In genomic region chrX:130121505-130121800, GRCh38 we compare ENCODE assay signal across 10 cellular contexts. TPM values are rescaled to one million over a fixed set of nuclear protein-coding genes. Genes with fewer than 3 reads are reported as not detected.
DNase-seq lines count a peak whose midpoint lies in the region; ATAC-seq, FAIRE-seq and TF ChIP-seq lines count a peak whose summit lies in the region.
"Had no signal": no experiment of that assay in that cellular context is flagged by ENCODE, and none has a peak within 500 bp of the region (broad histone marks: within the 10 kb centered on the region; RNA-seq: fewer than 3 reads in every experiment).

No MANE protein-coding gene starts in this region.

- H2BK5ac ChIP-seq in mesenchymal stem cell (ENCODE audit: low read depth, low read length, poor library complexity, severe bottlenecking) = no peak overlapping the region

- FAIRE-seq in HepG2 (lab: Jason Lieb, UNC) = no peak

- H3K9me3 Mint-ChIP-seq in activated naive CD8-positive, alpha-beta T cell treated with anti-CD3 and anti-CD28 coated beads, Interleukin-2, amount 10 ng/mL, durations not matched to agents 7 days and 5 days = no peaks in the 10 kb centered on the region

- H3K4me1 ChIP-seq in HepG2 (ENCODE audit: insufficient read depth, low read length) (peaks cover 32% of the 10 kb centered on the region), right lobe of liver (no peaks in the 10 kb centered on the region), mesenchymal stem cell (ENCODE audit: control insufficient read depth, insufficient read depth, low read depth, low read length) (peaks cover 25% of the 10 kb centered on the region), upper lobe of left lung (peaks cover 0 to 19% (median 13%) of the 10 kb centered on the region in 4 donors), gastroesophageal sphincter (peaks cover 0 to 31% (median 0%) of the 10 kb centered on the region in 3 donors)

- TF ChIP-seq CTCF in HepG2 (CRISPR knock-in tag; IDR thresholded peaks at IDR 0.05) = no peak
- TF ChIP-seq CTCF in right lobe of liver (IDR thresholded peaks at IDR 0.05) = no peak
- no peak for TF ChIP-seq CTCF in upper lobe of left lung (IDR thresholded peaks at IDR 0.05)
- TF ChIP-seq CTCF in gastroesophageal sphincter (IDR thresholded peaks at IDR 0.05) = no peak

- H3K4me3 Mint-ChIP-seq in activated naive CD8-positive, alpha-beta T cell treated with anti-CD3 and anti-CD28 coated beads, Interleukin-2, amount 10 ng/mL, durations not matched to agents 7 days and 5 days = peak overlapping the region; percentile 68

- no peak overlapping the region for H3K4ac ChIP-seq in mesenchymal stem cell (ENCODE audit: low read depth in 1 of 2, low read length in 2 of 2)

- H3K27me3 Mint-ChIP-seq in activated naive CD8-positive, alpha-beta T cell treated with anti-CD3 and anti-CD28 coated beads, Interleukin-2, amount 10 ng/mL, durations not matched to agents 7 days and 5 days = no peaks in the 10 kb centered on the region

- TF ChIP-seq POLR2A in HepG2 (IDR thresholded peaks at IDR 0.05; ENCODE audit: insufficient read depth in 1 of 2, low read depth in 2 of 2, low read length in 2 of 2) (no peak), right lobe of liver (IDR thresholded peaks at IDR 0.05) (no peak), upper lobe of left lung (IDR thresholded peaks at IDR 0.05) (no peak), gastroesophageal sphincter (IDR thresholded peaks at IDR 0.05) (no peak)

- 100% methylated on average over 2 of the region's 13 CpGs for WGBS in HepG2 (ENCODE audit: low lambda C conversion rate)
- 71% methylated on average over 1 of the region's 13 CpGs for WGBS in right lobe of liver (ENCODE audit: insufficient coverage, low coverage, low lambda C conversion rate, missing lambda C conversion rate)
- 69% methylated on average over 5 of the region's 13 CpGs for WGBS in mesenchymal stem cell
- WGBS in upper lobe of left lung, 2 donors = 69% methylated on average over 13 of the region's 13 CpGs; no CpG with 5 or more reads in 1 of the 2 donors
- WGBS in gastroesophageal sphincter (ENCODE audit: low coverage in 1 of 2), 2 donors = no CpG with 5 or more reads among the region's 13 CpGs

- intact Hi-C loops in HepG2 (cut with micrococcal nuclease; ENCODE audit: unreplicated experiment) (no loop called here), right lobe of liver (cut with DNase I) (no loop called here)

- ATAC-seq in HepG2 = no peak
- no peak for ATAC-seq in right lobe of liver
- ATAC-seq in activated naive CD8-positive, alpha-beta T cell treated with anti-CD3 and anti-CD28 coated beads, Interleukin-2, amount 10 ng/mL, durations not matched to agents 7 days and 5 days (ENCODE audit: low read depth) = no peak
- no peak for ATAC-seq in upper lobe of left lung (ENCODE audit: low FRiP score in 2 of 2)
- ATAC-seq in GM21786 (IDR thresholded peaks at IDR 0.05; ENCODE audit: unreplicated experiment) = no peak
- no peak for ATAC-seq in gastroesophageal sphincter

- no peak overlapping the region for H3K23ac ChIP-seq in mesenchymal stem cell (ENCODE audit: low read length in 2 of 2)

- BruUV-seq in HepG2 (replicated peaks; lab: Mats Ljungman, UMichigan) = no TSS peak

- H3K36me3 ChIP-seq in HepG2 (replicated peaks in 1 of 2; ENCODE audit: control insufficient read depth in 1 of 2, insufficient read depth in 2 of 2, low read length in 2 of 2) (no peaks in the 10 kb centered on the region), right lobe of liver (no peaks in the 10 kb centered on the region), mesenchymal stem cell (ENCODE audit: control insufficient read depth in 1 of 2, insufficient read depth in 2 of 2, low read depth in 1 of 2, low read length in 2 of 2) (peaks cover under 1 to 10% of the 10 kb centered on the region in 2 experiments), upper lobe of left lung (no peaks in the 10 kb centered on the region), gastroesophageal sphincter (no peaks in the 10 kb centered on the region)

- no peak for TF ChIP-seq RAD21 in HepG2 (CRISPR knock-in tag; IDR thresholded peaks at IDR 0.05)

- H2AK5ac ChIP-seq in mesenchymal stem cell (ENCODE audit: low read length, severe bottlenecking) = no peak overlapping the region

- DNase-seq in HepG2 (ENCODE audit: low spot score) (no peak), right lobe of liver (no peak), mesenchymal stem cell (no peak), upper lobe of left lung (no peak), pons (ENCODE audit: low spot score) (no peak)
- no peak for DNase-seq in activated naive CD8-positive, alpha-beta T cell treated with anti-CD3 and anti-CD28 coated beads, Interleukin-2, amount 10 ng/mL, durations not matched to agents 7 days and 5 days
- DNase-seq: cerebellar nuclear complex, NCI-H1694 had no signal

- H3K4me3 ChIP-seq in HepG2 (replicated peaks in 1 of 3; ENCODE audit: insufficient read depth in 1 of 3, low read depth in 2 of 3, low read length in 3 of 3) (no peak overlapping the region), right lobe of liver (no peak overlapping the region), mesenchymal stem cell (ENCODE audit: insufficient read depth in 1 of 2, low read depth in 1 of 2, low read length in 2 of 2) (peak overlapping the region in 1 of 2 experiments; percentile 63), upper lobe of left lung (peak overlapping the region in 2 of 4 donors; percentile 31 to 48), gastroesophageal sphincter (peak overlapping the region in 1 of 2 donors; percentile 45)

- H2AFZ ChIP-seq in HepG2 (ENCODE audit: low read length) = no peak overlapping the region
- H2AFZ ChIP-seq in mesenchymal stem cell (ENCODE audit: low read depth, low read length) = no peak overlapping the region

- H3K14ac ChIP-seq in mesenchymal stem cell (ENCODE audit: low read length in 2 of 2) = no peak overlapping the region

- peak overlapping the region in 1 of 2 experiments; percentile 69 for H2BK12ac ChIP-seq in mesenchymal stem cell (ENCODE audit: low read length in 2 of 2)

- H2BK120ac ChIP-seq in mesenchymal stem cell (ENCODE audit: low read depth, low read length) = no peak overlapping the region

- H3K79me1 ChIP-seq in mesenchymal stem cell (replicated peaks; ENCODE audit: low read length, poor library complexity, severe bottlenecking) = peaks cover 1% of the 10 kb centered on the region

- CTCF ChIA-PET in HepG2 (lab: Yijun Ruan, JAX; ENCODE audit: low intra/inter-chr PET ratio, low total read pairs) = interaction anchor here (0.9 to 1.9 kb wide), 4 partner anchors 29 to 70 kb away, joined by 3 to 6 read pairs (median 4); no protein-coding TSS in a partner anchor

- peak overlapping the region; percentile 69 for H2BK15ac ChIP-seq in mesenchymal stem cell (ENCODE audit: low read depth, poor library complexity, severe bottlenecking)

- peak overlapping the region; percentile 49 for H4K8ac ChIP-seq in mesenchymal stem cell (ENCODE audit: low read length)

- no peak overlapping the region for H3K27ac Mint-ChIP-seq in activated naive CD8-positive, alpha-beta T cell treated with anti-CD3 and anti-CD28 coated beads, Interleukin-2, amount 10 ng/mL, durations not matched to agents 7 days and 5 days

- in situ Hi-C loops in HepG2 (cut with HindIII; ENCODE audit: extremely low pct_ligation_motif_present, low pct_unique_long_range_greater_than_20kb) = no loop called here

- POLR2A ChIA-PET in HepG2 (lab: Yijun Ruan, JAX) = no interaction called here
- POLR2A ChIA-PET in activated naive CD8-positive, alpha-beta T cell treated with anti-CD3 and anti-CD28 coated beads, Interleukin-2, amount 10 ng/mL, durations not matched to agents 7 days and 5 days (lab: Charles Lee) = interaction anchor here (0.7 to 3.1 kb wide), 2 partner anchors 9 to 40 kb away, joined by 4 to 27 read pairs; no protein-coding TSS in a partner anchor

- no peaks in the 10 kb centered on the region for H3K79me2 ChIP-seq in HepG2 (ENCODE audit: insufficient read depth, low read length)

- H3K4me2 ChIP-seq in HepG2 (ENCODE audit: low read depth, low read length) (no peak overlapping the region), mesenchymal stem cell (ENCODE audit: low read length, poor library complexity, severe bottlenecking) (no peak overlapping the region)

- H3K27me3 ChIP-seq in HepG2 (ENCODE audit: control insufficient read depth in 1 of 2, insufficient read depth in 2 of 2, low read length in 2 of 2) (no peaks in the 10 kb centered on the region), right lobe of liver (no peaks in the 10 kb centered on the region), mesenchymal stem cell (ENCODE audit: control insufficient read depth in 1 of 2, insufficient read depth in 1 of 2, low read length in 2 of 2) (peaks cover 0 to 16% of the 10 kb centered on the region in 2 experiments), upper lobe of left lung (no peaks in the 10 kb centered on the region), gastroesophageal sphincter (no peaks in the 10 kb centered on the region)

- H3K9me3 ChIP-seq in HepG2 (ENCODE audit: low read length) (no peaks in the 10 kb centered on the region), right lobe of liver (no peaks in the 10 kb centered on the region), mesenchymal stem cell (ENCODE audit: control insufficient read depth, low read length) (no peaks in the 10 kb centered on the region), upper lobe of left lung (no peaks in the 10 kb centered on the region), gastroesophageal sphincter (no peaks in the 10 kb centered on the region)

- peaks cover 12% of the 10 kb centered on the region for H3K4me1 Mint-ChIP-seq in activated naive CD8-positive, alpha-beta T cell treated with anti-CD3 and anti-CD28 coated beads, Interleukin-2, amount 10 ng/mL, durations not matched to agents 7 days and 5 days

- H3K27ac ChIP-seq in HepG2 (ENCODE audit: extremely low read length, insufficient read depth, low read length) = no peak overlapping the region
- H3K27ac ChIP-seq in right lobe of liver = no peak overlapping the region
- H3K27ac ChIP-seq in mesenchymal stem cell (ENCODE audit: low read length, poor library complexity, severe bottlenecking) = no peak overlapping the region
- peak overlapping the region in 3 of 4 donors; percentile 64 to 88 (median 80) for H3K27ac ChIP-seq in upper lobe of left lung
- peak overlapping the region in 2 of 4 donors; percentile 79 for H3K27ac ChIP-seq in gastroesophageal sphincter

- H3K9ac ChIP-seq in HepG2 (ENCODE audit: insufficient read depth, low read depth, low read length) (no peak overlapping the region), mesenchymal stem cell (ENCODE audit: low read length) (peak overlapping the region; percentile 74)

- H3K18ac ChIP-seq in mesenchymal stem cell (ENCODE audit: low read depth in 1 of 2, low read length in 2 of 2) = peak overlapping the region; percentile 0 to 12

- no peak for TF ChIP-seq EP300 in HepG2 (IDR thresholded peaks at IDR 0.05; ENCODE audit: low read depth in 2 of 2, low read length in 2 of 2)
- TF ChIP-seq EP300 in HepG2 (CRISPR knock-in tag; IDR thresholded peaks at IDR 0.05; ENCODE audit: borderline replicate concordance) = no peak
- no peak for TF ChIP-seq EP300 in upper lobe of left lung (IDR thresholded peaks at IDR 0.05)
- TF ChIP-seq EP300 in gastroesophageal sphincter (IDR thresholded peaks at IDR 0.05) = no peak

- no peaks in the 10 kb centered on the region for H4K20me1 ChIP-seq in HepG2 (ENCODE audit: insufficient read depth, low read length)

- H4K91ac ChIP-seq in mesenchymal stem cell (ENCODE audit: low read length) = no peak overlapping the region

- peaks cover 6% of the 10 kb centered on the region for H3K36me3 Mint-ChIP-seq in activated naive CD8-positive, alpha-beta T cell treated with anti-CD3 and anti-CD28 coated beads, Interleukin-2, amount 10 ng/mL, durations not matched to agents 7 days and 5 days

RNA-seq across cellular contexts. Expression of gene ELF4, which starts 11.2 kb away (rescaled TPM):
- total RNA-seq in HepG2 (2016; rRNA removed; fragmentation: Illumina TruSeq; extraction: Trizol) = 1.3 and 1.5 TPM in 2 replicates
- 0.35 and 1.0 TPM in 2 replicates for total RNA-seq in HepG2 (2016; cell fraction: cytosol; rRNA removed; fragmentation: Illumina TruSeq; extraction: Trizol; ENCODE audit: low read depth)
- 1.3 and 1.4 TPM in 2 replicates for total RNA-seq in HepG2 (2016; cell fraction: insoluble cytoplasmic fraction; rRNA removed; fragmentation: Illumina TruSeq; extraction: Trizol)
- 1.5 and 2.0 TPM in 2 replicates for total RNA-seq in HepG2 (2016; cell fraction: membrane; rRNA removed; fragmentation: Illumina TruSeq; extraction: Trizol)
- 1.0 and 1.5 TPM in 2 replicates for total RNA-seq in HepG2 (2016; cell fraction: nucleus; rRNA removed; fragmentation: Illumina TruSeq; extraction: Trizol)
- 2.6 and 3.2 TPM in 2 replicates for polyA plus RNA-seq in HepG2 (2011; rRNA removed)
- polyA plus RNA-seq in HepG2 (2011; cell fraction: cytosol; rRNA removed) = 2.6 and 2.7 TPM in 2 replicates
- 2.5 and 2.8 TPM in 2 replicates for polyA plus RNA-seq in HepG2 (2011; cell fraction: nucleus; rRNA removed)
- 3.9 and 4.2 TPM in 2 replicates for polyA plus RNA-seq in HepG2 (2012)
- polyA plus RNA-seq in HepG2 (2016; cell fraction: cytosol; fragmentation: Illumina TruSeq; extraction: Trizol; ENCODE audit: low read depth) = 0.44 and 0.53 TPM in 2 replicates
- polyA plus RNA-seq in HepG2 (2016; cell fraction: insoluble cytoplasmic fraction; fragmentation: Illumina TruSeq; extraction: Trizol; ENCODE audit: low read depth) = 1.6 and 1.9 TPM in 2 replicates
- polyA plus RNA-seq in HepG2 (2016; cell fraction: membrane; fragmentation: Illumina TruSeq; extraction: Trizol; ENCODE audit: low read depth) = 1.7 and 2.0 TPM in 2 replicates
- polyA plus RNA-seq in HepG2 (2016; cell fraction: nucleus; fragmentation: Illumina TruSeq; extraction: Trizol; ENCODE audit: insufficient read depth, low read depth) = 1.9 and 2.0 TPM in 2 replicates
- 10.0 and 60.2 TPM in 2 replicates for polyA minus RNA-seq in HepG2 (2011; rRNA and poly(A)+ RNA removed; ENCODE audit: low replicate concordance)
- polyA minus RNA-seq in HepG2 (2011; cell fraction: cytosol; rRNA and poly(A)+ RNA removed) = 3.6 and 4.7 TPM in 2 replicates
- polyA minus RNA-seq in HepG2 (2011; cell fraction: nucleus; rRNA and poly(A)+ RNA removed) = 1.4 and 1.6 TPM in 2 replicates
- 1 to 10 TPM in 5 of 6 experiments, under 1 TPM in 1; 0.80 to 2.8 (median 1.6) TPM for total RNA-seq in right lobe of liver
- total RNA-seq in activated naive CD8-positive, alpha-beta T cell treated with anti-CD3 and anti-CD28 coated beads, Interleukin-2, amount 10 ng/mL, durations not matched to agents 7 days and 5 days = 10 to 100 TPM; 38.4 to 41.0 TPM
- 21.0 TPM for polyA plus RNA-seq in mesenchymal stem cell (2013, experiment 1 of 2)
- polyA plus RNA-seq in mesenchymal stem cell (2013, experiment 2 of 2) = 20.8 TPM
- 10 to 100 TPM; 13.6 to 31.0 (median 21.9) TPM for total RNA-seq in upper lobe of left lung
- 1 to 10 TPM; 4.5 to 9.5 (median 7.5) TPM for total RNA-seq in gastroesophageal sphincter

RNA-seq across cellular contexts. Expression of gene AIFM1, which starts 44.2 kb away (rescaled TPM):
- total RNA-seq in HepG2 (2016; rRNA removed; fragmentation: Illumina TruSeq; extraction: Trizol) (46.9 and 69.3 TPM in 2 replicates), right lobe of liver (10 to 100 TPM; 63.4 to 90.0 (median 76.7) TPM), upper lobe of left lung (10 to 100 TPM; 14.1 to 29.5 (median 21.9) TPM), gastroesophageal sphincter (10 to 100 TPM; 14.0 to 25.5 (median 16.9) TPM)
- total RNA-seq in HepG2 (2016; cell fraction: cytosol; rRNA removed; fragmentation: Illumina TruSeq; extraction: Trizol; ENCODE audit: low read depth) = 12.3 and 17.1 TPM in 2 replicates
- 48.7 and 65.5 TPM in 2 replicates for total RNA-seq in HepG2 (2016; cell fraction: insoluble cytoplasmic fraction; rRNA removed; fragmentation: Illumina TruSeq; extraction: Trizol)
- 23.7 and 29.4 TPM in 2 replicates for total RNA-seq in HepG2 (2016; cell fraction: membrane; rRNA removed; fragmentation: Illumina TruSeq; extraction: Trizol)
- total RNA-seq in HepG2 (2016; cell fraction: nucleus; rRNA removed; fragmentation: Illumina TruSeq; extraction: Trizol) = 47.2 and 56.1 TPM in 2 replicates
- polyA plus RNA-seq in HepG2 (2011; rRNA removed) = 35.0 and 42.8 TPM in 2 replicates
- 37.1 and 44.4 TPM in 2 replicates for polyA plus RNA-seq in HepG2 (2011; cell fraction: cytosol; rRNA removed)
- polyA plus RNA-seq in HepG2 (2011; cell fraction: nucleus; rRNA removed) = 11.8 and 14.9 TPM in 2 replicates
- 35.1 and 40.3 TPM in 2 replicates for polyA plus RNA-seq in HepG2 (2012)
- polyA plus RNA-seq in HepG2 (2016; cell fraction: cytosol; fragmentation: Illumina TruSeq; extraction: Trizol; ENCODE audit: low read depth) = 24.7 and 26.6 TPM in 2 replicates
- polyA plus RNA-seq in HepG2 (2016; cell fraction: insoluble cytoplasmic fraction; fragmentation: Illumina TruSeq; extraction: Trizol; ENCODE audit: low read depth) = 85.8 and 88.7 TPM in 2 replicates
- 26.3 and 31.8 TPM in 2 replicates for polyA plus RNA-seq in HepG2 (2016; cell fraction: membrane; fragmentation: Illumina TruSeq; extraction: Trizol; ENCODE audit: low read depth)
- 67.7 and 76.4 TPM in 2 replicates for polyA plus RNA-seq in HepG2 (2016; cell fraction: nucleus; fragmentation: Illumina TruSeq; extraction: Trizol; ENCODE audit: insufficient read depth, low read depth)
- polyA minus RNA-seq in HepG2 (2011; rRNA and poly(A)+ RNA removed; ENCODE audit: low replicate concordance) = 13.9 and 27.6 TPM in 2 replicates
- polyA minus RNA-seq in HepG2 (2011; cell fraction: cytosol; rRNA and poly(A)+ RNA removed) = 21.3 and 25.6 TPM in 2 replicates
- 11.3 and 13.1 TPM in 2 replicates for polyA minus RNA-seq in HepG2 (2011; cell fraction: nucleus; rRNA and poly(A)+ RNA removed)
- 10 to 100 TPM; 35.9 to 37.4 TPM for total RNA-seq in activated naive CD8-positive, alpha-beta T cell treated with anti-CD3 and anti-CD28 coated beads, Interleukin-2, amount 10 ng/mL, durations not matched to agents 7 days and 5 days
- 34.2 TPM for polyA plus RNA-seq in mesenchymal stem cell (2013, experiment 1 of 2)
- 34.5 TPM for polyA plus RNA-seq in mesenchymal stem cell (2013, experiment 2 of 2)

RNA-seq across cellular contexts. Expression of gene RAB33A, which starts 50.3 kb away (rescaled TPM):
- total RNA-seq in HepG2 (2016; rRNA removed; fragmentation: Illumina TruSeq; extraction: Trizol) = not detected in 2 replicates
- not detected in 2 replicates for total RNA-seq in HepG2 (2016; cell fraction: cytosol; rRNA removed; fragmentation: Illumina TruSeq; extraction: Trizol; ENCODE audit: low read depth)
- not detected in 2 replicates for total RNA-seq in HepG2 (2016; cell fraction: insoluble cytoplasmic fraction; rRNA removed; fragmentation: Illumina TruSeq; extraction: Trizol)
- not detected in 2 replicates for total RNA-seq in HepG2 (2016; cell fraction: membrane; rRNA removed; fragmentation: Illumina TruSeq; extraction: Trizol)
- total RNA-seq in HepG2 (2016; cell fraction: nucleus; rRNA removed; fragmentation: Illumina TruSeq; extraction: Trizol) = not detected in 2 replicates
- 0.18 and 0.26 TPM in 2 replicates for polyA plus RNA-seq in HepG2 (2011; rRNA removed)
- polyA plus RNA-seq in HepG2 (2011; cell fraction: cytosol; rRNA removed) = 0.24 and 0.42 TPM in 2 replicates
- 0.26 TPM in 1 of 2 replicates, not detected in the other for polyA plus RNA-seq in HepG2 (2011; cell fraction: nucleus; rRNA removed)
- polyA plus RNA-seq in HepG2 (2012) = not detected in 2 replicates
- not detected in 2 replicates for polyA plus RNA-seq in HepG2 (2016; cell fraction: cytosol; fragmentation: Illumina TruSeq; extraction: Trizol; ENCODE audit: low read depth)
- polyA plus RNA-seq in HepG2 (2016; cell fraction: insoluble cytoplasmic fraction; fragmentation: Illumina TruSeq; extraction: Trizol; ENCODE audit: low read depth) = not detected in 2 replicates
- not detected in 2 replicates for polyA plus RNA-seq in HepG2 (2016; cell fraction: membrane; fragmentation: Illumina TruSeq; extraction: Trizol; ENCODE audit: low read depth)
- not detected in 2 replicates for polyA plus RNA-seq in HepG2 (2016; cell fraction: nucleus; fragmentation: Illumina TruSeq; extraction: Trizol; ENCODE audit: insufficient read depth, low read depth)
- not detected in 2 replicates for polyA minus RNA-seq in HepG2 (2011; rRNA and poly(A)+ RNA removed; ENCODE audit: low replicate concordance)
- polyA minus RNA-seq in HepG2 (2011; cell fraction: cytosol; rRNA and poly(A)+ RNA removed) = not detected in 2 replicates
- 0.39 TPM in 1 of 2 replicates, not detected in the other for polyA minus RNA-seq in HepG2 (2011; cell fraction: nucleus; rRNA and poly(A)+ RNA removed)
- total RNA-seq in right lobe of liver = under 1 TPM in 5 of 6 experiments, not detected in 1; 0.20 to 0.81 (median 0.55) TPM
- 10 to 100 TPM; 30.7 to 33.1 TPM for total RNA-seq in activated naive CD8-positive, alpha-beta T cell treated with anti-CD3 and anti-CD28 coated beads, Interleukin-2, amount 10 ng/mL, durations not matched to agents 7 days and 5 days
- 4.6 TPM for polyA plus RNA-seq in mesenchymal stem cell (2013, experiment 1 of 2)
- polyA plus RNA-seq in mesenchymal stem cell (2013, experiment 2 of 2) = 4.7 TPM
- 1 to 10 TPM in 1 of 6 donors, under 1 TPM in 3, not detected in 2; 0.29 to 1.1 (median 0.75) TPM for total RNA-seq in upper lobe of left lung
- total RNA-seq in gastroesophageal sphincter = 1 to 10 TPM in 1 of 4 donors, under 1 TPM in 1, not detected in 2; 0.93 to 1.2 TPM

Comparison
In these comparisons a context has a peak if more than half of its experiments do, and no peak if none do; other contexts are left out.
1. H3K27ac ChIP-seq: peak in upper lobe of left lung (3 of 4); none in HepG2 (single experiment), right lobe of liver (0 of 3) and mesenchymal stem cell (single experiment).
2. RNA of gene RAB33A, which starts 50.3 kb away (total RNA-seq): 30.7 to 33.1 TPM in activated naive CD8-positive, alpha-beta T cell treated with anti-CD3 and anti-CD28 coated beads, Interleukin-2, amount 10 ng/mL, durations not matched to agents 7 days and 5 days; 0.93 to 1.2 TPM in gastroesophageal sphincter, 0.29 to 1.1 TPM in upper lobe of left lung, 0.20 to 0.81 TPM in right lobe of liver and not detected in HepG2; every median in the first group is over 10 times any median in the second.